Comparison of ENCODE assay signal across 28 cellular contexts in genomic region chr5:180920710-180921109, GRCh38. TPM values are rescaled to one million over a fixed set of nuclear protein-coding genes. Genes with fewer than 3 reads are reported as not detected.
"Had no signal": no experiment of that assay in that cellular context is flagged by ENCODE, and none has a peak within 500 bp of the region (broad histone marks: within the 10 kb centered on the region; RNA-seq: fewer than 3 reads in every experiment).

No MANE protein-coding gene starts in this region.

- H3K27ac ChIP-seq: stomach, suprapubic skin, testis, thoracic aorta, thyroid gland, tibial artery, tibial nerve, transverse colon, upper lobe of left lung, upper lobe of right lung, vagina had no signal

- H3K4me1 ChIP-seq: stomach, suprapubic skin, testis, thyroid gland, tibial artery, tibial nerve, transverse colon, upper lobe of left lung, upper lobe of right lung, vagina had no signal

- H3K36me3 ChIP-seq: stomach, suprapubic skin, thoracic aorta, thyroid gland, tibial artery, tibial nerve, transverse colon, upper lobe of left lung, upper lobe of right lung, vagina had no signal

- H3K27me3 ChIP-seq: stomach, suprapubic skin, testis, thyroid gland, tibial artery, tibial nerve, transverse colon, upper lobe of left lung, upper lobe of right lung, vagina had no signal

- H3K9me3 ChIP-seq: testis, thyroid gland had no signal

- FAIRE-seq: urothelium cell line had no signal

- H3K4me3 ChIP-seq: stomach, suprapubic skin, testis, thoracic aorta, thyroid gland, tibial artery, tibial nerve, transverse colon, upper lobe of left lung, upper lobe of right lung, vagina had no signal

- ATAC-seq: stimulated activated effector memory CD8-positive, alpha-beta T cell treated with anti-CD3 and anti-CD28 coated beads, Interleukin-12 subunit alpha, Interleukin-12 subunit beta, amount 100 ng/mL, for 72 hours; stimulated activated memory B cell treated with anti-CD40 and anti-IgM and Interleukin-4, amounts not matched to agents 10 μg/mL and 1 μg/mL and 100 μg/mL, for 72 hours; stimulated activated naive B cell treated with anti-CD40 and anti-IgM and Interleukin-4, amounts not matched to agents 10 μg/mL and 1 μg/mL and 100 μg/mL, for 72 hours; stimulated activated naive CD8-positive, alpha-beta T cell treated with anti-CD3 and anti-CD28 coated beads, Interleukin-15, amount 100 ng/mL, for 72 hours; stimulated activated naive CD8-positive, alpha-beta T cell treated with anti-CD3 and anti-CD28 coated beads, Interleukin-15, Interleukin-2, amounts not matched to agents 100 U/mL and 50 U/mL, for 24 hours; upper lobe of right lung had no signal

- DNase-seq: stimulated activated CD4-positive, alpha-beta T cell treated with anti-CD3 and anti-CD28 coated beads, Interleukin-2, amount 100 ng/mL, for 48 hours; stimulated activated CD4-positive, alpha-beta T cell treated with anti-CD3 and anti-CD28 coated beads, Interleukin-4, amount 100 ng/mL, for 1 hour; stimulated activated CD4-positive, alpha-beta T cell treated with anti-CD3 and anti-CD28 coated beads, Interleukin-4, amount 100 ng/mL, for 24 hours; stimulated activated CD4-positive, alpha-beta T cell treated with anti-CD3 and anti-CD28 coated beads, Interleukin-4, amount 100 ng/mL, for 4 hours; stimulated activated CD8-positive, alpha-beta memory T cell treated with anti-CD3 and anti-CD28 coated beads, Interleukin-4, amount 100 ng/mL, for 48 hours; stimulated activated naive B cell treated with anti-CD40 and anti-IgM and Interleukin-4, amounts not matched to agents 10 μg/mL and 1 μg/mL and 100 μg/mL, for 72 hours; stimulated activated naive CD4-positive, alpha-beta T cell; stimulated activated naive CD4-positive, alpha-beta T cell treated with Interleukin-2 at 50 U/mL for 16 hours; stimulated activated naive CD8-positive, alpha-beta T cell treated with anti-CD3 and anti-CD28 coated beads, Interleukin-15, amount 100 ng/mL, for 72 hours; stimulated activated naive CD8-positive, alpha-beta T cell treated with anti-CD3 and anti-CD28 coated beads, Interleukin-15, Interleukin-2, amounts not matched to agents 100 U/mL and 50 U/mL, for 24 hours; stomach; substantia nigra; testis; thyroid gland; tibial artery; transverse colon; trophoblast cell; upper lobe of left lung; upper lobe of right lung had no signal

RNA-seq across cellular contexts. Expression of gene BTNL8, which starts 21.8 kb away (rescaled TPM):
- total RNA-seq: thoracic aorta, tibial nerve, ureter, urinary bladder, vagina had no signal
